ENCODE assay signal across 22 cellular contexts in genomic region chr1:89779541-89779940, GRCh38. TPM values are rescaled to one million over a fixed set of nuclear protein-coding genes. Genes with fewer than 3 reads are reported as not detected.
A peak's percentile ranks its signal among the peaks of the same experiment; 100 is the strongest.
DNase-seq lines count a peak whose midpoint lies in the region; ATAC-seq, FAIRE-seq and TF ChIP-seq lines count a peak whose summit lies in the region.
"Had no signal": no experiment of that assay in that cellular context is flagged by ENCODE, and none has a peak within 500 bp of the region (broad histone marks: within the 10 kb centered on the region; RNA-seq: fewer than 3 reads in every experiment).

No MANE protein-coding gene starts in this region.

- no peak for DNase-seq in activated CD4-positive, alpha-beta T cell treated with anti-CD3 and anti-CD28 coated beads, Interleukin-2, amount 10 ng/mL, durations not matched to agents 24 days and 14 days
- DNase-seq in activated CD4-positive, alpha-beta T cell treated with anti-CD3 and anti-CD28 coated beads, Interleukin-2, amount 50 U/mL, for 1 hour, result no peak
- peak; percentile 16 for DNase-seq in stimulated activated naive CD4-positive, alpha-beta T cell treated with Interleukin-2 at 50 U/mL for 16 hours (lab: John Stamatoyannopoulos, UW)
- no peak for DNase-seq in stimulated activated naive CD4-positive, alpha-beta T cell (lab: John Stamatoyannopoulos, UW)
- peak; percentile 33 for DNase-seq in activated naive CD8-positive, alpha-beta T cell treated with anti-CD3 and anti-CD28 coated beads, Interleukin-2, amount 50 U/mL, for 24 hours
- DNase-seq in testis (no peak), HepG2 (ENCODE audit: low spot score) (no peak)
- DNase-seq: CD4-positive, CD25-positive, alpha-beta regulatory T cell; COR-L47; DMS 273 treated with DMSO at 0.1 percent for 48 hours; H7; HFFc6; NCI-H1417; NCI-H187; NCI-H2107; NCI-H510A; NCI-H748 treated with DMSO at 0.1 percent for 48 hours; NK-92 treated with Interleukin-12 subunit alpha and Interleukin-12 subunit beta, amount 100 ng/mL, for 24 hours; Peyer's patch had no signal

- no peaks in the 10 kb centered on the region for H3K79me2 ChIP-seq in HepG2 (ENCODE audit: insufficient read depth, low read length)

- H3K9ac ChIP-seq in HepG2 (ENCODE audit: insufficient read depth, low read depth, low read length), result no peak overlapping the region

- no peak overlapping the region for H3K4me2 ChIP-seq in HepG2 (ENCODE audit: low read depth, low read length)

- TF ChIP-seq EP300 in HepG2 (IDR thresholded peaks at IDR 0.05; ENCODE audit: low read depth in 2 of 2, low read length in 2 of 2), result no peak
- no peak for TF ChIP-seq EP300 in HepG2 (CRISPR knock-in tag; IDR thresholded peaks at IDR 0.05; ENCODE audit: borderline replicate concordance)

- peak; percentile 3 for ATAC-seq in activated naive CD8-positive, alpha-beta T cell treated with anti-CD3 and anti-CD28 coated beads, Interleukin-2, amount 50 U/mL, for 24 hours
- ATAC-seq in GM21576 (IDR thresholded peaks at IDR 0.05; ENCODE audit: unreplicated experiment) (no peak), HepG2 (no peak)

- H3K36me3 Mint-ChIP-seq in activated CD4-positive, alpha-beta T cell treated with anti-CD3 and anti-CD28 coated beads, Interleukin-2, amount 10 ng/mL, durations not matched to agents 24 days and 14 days (ENCODE audit: low read depth), result no peaks in the 10 kb centered on the region
- peaks cover 4% of the 10 kb centered on the region for H3K36me3 Mint-ChIP-seq in activated naive CD8-positive, alpha-beta T cell treated with anti-CD3 and anti-CD28 coated beads, Interleukin-2, amount 50 U/mL, for 24 hours (ENCODE audit: low read depth)
- H3K36me3 Mint-ChIP-seq: CD4-positive, CD25-positive, alpha-beta regulatory T cell had no signal

- H3K27me3 Mint-ChIP-seq in activated CD4-positive, alpha-beta T cell treated with anti-CD3 and anti-CD28 coated beads, Interleukin-2, amount 10 ng/mL, durations not matched to agents 24 days and 14 days, result no peaks in the 10 kb centered on the region
- no peaks in the 10 kb centered on the region for H3K27me3 Mint-ChIP-seq in activated naive CD8-positive, alpha-beta T cell treated with anti-CD3 and anti-CD28 coated beads, Interleukin-2, amount 50 U/mL, for 24 hours
- H3K27me3 Mint-ChIP-seq: CD4-positive, CD25-positive, alpha-beta regulatory T cell had no signal

- no peak overlapping the region for H2AFZ ChIP-seq in HepG2 (ENCODE audit: low read length)

- POLR2A ChIA-PET in HepG2 (lab: Yijun Ruan, JAX), result no interaction called here

- H3K36me3 ChIP-seq in testis (ENCODE audit: low read depth, missing control alignments) (no peaks in the 10 kb centered on the region), HepG2 (replicated peaks in 1 of 2; ENCODE audit: control insufficient read depth in 1 of 2, insufficient read depth in 2 of 2, low read length in 2 of 2) (no peaks in the 10 kb centered on the region)
- H3K36me3 ChIP-seq: Peyer's patch had no signal

- no peaks in the 10 kb centered on the region for H3K9me3 Mint-ChIP-seq in activated CD4-positive, alpha-beta T cell treated with anti-CD3 and anti-CD28 coated beads, Interleukin-2, amount 10 ng/mL, durations not matched to agents 24 days and 14 days
- H3K9me3 Mint-ChIP-seq in activated naive CD8-positive, alpha-beta T cell treated with anti-CD3 and anti-CD28 coated beads, Interleukin-2, amount 50 U/mL, for 24 hours, result no peaks in the 10 kb centered on the region
- H3K9me3 Mint-ChIP-seq: HFFc6 had no signal

- CTCF ChIA-PET in HepG2 (lab: Yijun Ruan, JAX; ENCODE audit: low intra/inter-chr PET ratio, low total read pairs), result no interaction called here

- H4K20me1 ChIP-seq in HepG2 (ENCODE audit: insufficient read depth, low read length), result no peaks in the 10 kb centered on the region

- TF ChIP-seq POLR2A in testis (IDR thresholded peaks at IDR 0.05) (no peak), HepG2 (IDR thresholded peaks at IDR 0.05; ENCODE audit: insufficient read depth in 1 of 2, low read depth in 2 of 2, low read length in 2 of 2) (no peak)

- H3K27me3 ChIP-seq in testis (no peaks in the 10 kb centered on the region), HepG2 (ENCODE audit: control insufficient read depth in 1 of 2, insufficient read depth in 2 of 2, low read length in 2 of 2) (0 out of 5 replicates have a peak, but pooled peaks cover 0 to 2% of the 10 kb centered on the region in 2 experiments)
- H3K27me3 ChIP-seq: Peyer's patch had no signal

- no peak for FAIRE-seq in HepG2 (lab: Jason Lieb, UNC)
- FAIRE-seq: G401.6 had no signal

- H3K27ac ChIP-seq in testis (no peak overlapping the region), HepG2 (ENCODE audit: extremely low read length, insufficient read depth, low read length) (no peak overlapping the region)
- H3K27ac ChIP-seq: Peyer's patch had no signal

- H3K4me3 ChIP-seq in testis, result no peak overlapping the region
- H3K4me3 ChIP-seq in HepG2 (replicated peaks in 1 of 3; ENCODE audit: insufficient read depth in 1 of 3, low read depth in 2 of 3, low read length in 3 of 3), result no peak overlapping the region
- H3K4me3 ChIP-seq: Peyer's patch had no signal

- H3K9me3 ChIP-seq in testis, result no peaks in the 10 kb centered on the region
- H3K9me3 ChIP-seq in HepG2 (ENCODE audit: low read length), result no peaks in the 10 kb centered on the region
- H3K9me3 ChIP-seq: Peyer's patch had no signal

- WGBS in testis, 2 donors, result 85 to 89% methylated on average over 4 of the region's 4 CpGs
- WGBS in HepG2 (ENCODE audit: low lambda C conversion rate), result 68% methylated on average over 4 of the region's 4 CpGs

- H3K27ac Mint-ChIP-seq in activated CD4-positive, alpha-beta T cell treated with anti-CD3 and anti-CD28 coated beads, Interleukin-2, amount 10 ng/mL, durations not matched to agents 24 days and 14 days, result peak overlapping the region; percentile 95
- peak overlapping the region; percentile 99 for H3K27ac Mint-ChIP-seq in activated naive CD8-positive, alpha-beta T cell treated with anti-CD3 and anti-CD28 coated beads, Interleukin-2, amount 50 U/mL, for 24 hours
- H3K27ac Mint-ChIP-seq: B cell; CD4-positive, CD25-positive, alpha-beta regulatory T cell; HFFc6 had no signal

- H3K4me3 Mint-ChIP-seq in activated CD4-positive, alpha-beta T cell treated with anti-CD3 and anti-CD28 coated beads, Interleukin-2, amount 10 ng/mL, durations not matched to agents 24 days and 14 days, result no peak overlapping the region
- no peak overlapping the region for H3K4me3 Mint-ChIP-seq in activated naive CD8-positive, alpha-beta T cell treated with anti-CD3 and anti-CD28 coated beads, Interleukin-2, amount 50 U/mL, for 24 hours
- H3K4me3 Mint-ChIP-seq: B cell; CD4-positive, CD25-positive, alpha-beta regulatory T cell; HFFc6 had no signal

- no peak for TF ChIP-seq RAD21 in HepG2 (CRISPR knock-in tag; IDR thresholded peaks at IDR 0.05)

- H3K4me1 ChIP-seq in testis (no peaks in the 10 kb centered on the region), HepG2 (ENCODE audit: insufficient read depth, low read length) (peaks cover 8% of the 10 kb centered on the region)
- H3K4me1 ChIP-seq: Peyer's patch had no signal

- H3K4me1 Mint-ChIP-seq in activated CD4-positive, alpha-beta T cell treated with anti-CD3 and anti-CD28 coated beads, Interleukin-2, amount 10 ng/mL, durations not matched to agents 24 days and 14 days, result peaks cover 50% of the 10 kb centered on the region
- H3K4me1 Mint-ChIP-seq in activated naive CD8-positive, alpha-beta T cell treated with anti-CD3 and anti-CD28 coated beads, Interleukin-2, amount 50 U/mL, for 24 hours, result peaks cover 69% of the 10 kb centered on the region
- H3K4me1 Mint-ChIP-seq: B cell had no signal

- intact Hi-C loops in activated CD4-positive, alpha-beta T cell treated with anti-CD3 and anti-CD28 coated beads, Interleukin-2, amount 10 ng/mL, durations not matched to agents 24 days and 14 days (cut with micrococcal nuclease), result loop anchor here (2.0 kb wide), 1 partner anchor 41 kb away; no protein-coding TSS in a partner anchor
- intact Hi-C loops in testis (cut with DNase I; ENCODE audit: low total_unique reads), result no loop called here
- intact Hi-C loops in HepG2 (cut with micrococcal nuclease; ENCODE audit: unreplicated experiment), result no loop called here

- BruUV-seq in HepG2 (replicated peaks; lab: Mats Ljungman, UMichigan), result no TSS peak

- in situ Hi-C loops in HepG2 (cut with HindIII; ENCODE audit: extremely low pct_ligation_motif_present, low pct_unique_long_range_greater_than_20kb), result no loop called here

- no peak for TF ChIP-seq CTCF in testis (IDR thresholded peaks at IDR 0.05)
- no peak for TF ChIP-seq CTCF in HepG2 (CRISPR knock-in tag; IDR thresholded peaks at IDR 0.05)

TF ChIP-seq in HepG2, 621 proteins besides CTCF, POLR2A, EP300 and RAD21:
- TF ChIP-seq RNF2 (conservative IDR thresholded peaks at IDR 0.05; ENCODE audit: low read depth), result no peak

RNA-seq across cellular contexts. Expression of gene LRRC8D, which starts 41.3 kb away (rescaled TPM):
- total RNA-seq in activated CD4-positive, alpha-beta T cell treated with anti-CD3 and anti-CD28 coated beads, Interleukin-2, amount 10 ng/mL, durations not matched to agents 24 days and 14 days, result 43.6 and 44.9 TPM in 2 replicates
- total RNA-seq in testis (10 to 100 TPM; 41.1 to 46.1 TPM), HepG2 (2016; rRNA removed; fragmentation: Illumina TruSeq; extraction: Trizol) (44.6 and 45.5 TPM in 2 replicates)
- polyA plus RNA-seq in testis (ENCODE audit: insufficient read depth, low read depth, low replicate concordance) (20.8 TPM), HepG2 (2011; rRNA removed) (29.9 and 30.0 TPM in 2 replicates)
- total RNA-seq in HepG2 (2016; cell fraction: cytosol; rRNA removed; fragmentation: Illumina TruSeq; extraction: Trizol; ENCODE audit: low read depth), result 8.5 and 9.3 TPM in 2 replicates
- total RNA-seq in HepG2 (2016; cell fraction: insoluble cytoplasmic fraction; rRNA removed; fragmentation: Illumina TruSeq; extraction: Trizol), result 43.8 and 46.2 TPM in 2 replicates
- 33.3 and 37.9 TPM in 2 replicates for total RNA-seq in HepG2 (2016; cell fraction: membrane; rRNA removed; fragmentation: Illumina TruSeq; extraction: Trizol)
- total RNA-seq in HepG2 (2016; cell fraction: nucleus; rRNA removed; fragmentation: Illumina TruSeq; extraction: Trizol), result 43.7 and 45.6 TPM in 2 replicates
- polyA plus RNA-seq in HepG2 (2011; cell fraction: cytosol; rRNA removed), result 27.1 and 30.0 TPM in 2 replicates
- polyA plus RNA-seq in HepG2 (2011; cell fraction: nucleus; rRNA removed), result 29.5 and 30.7 TPM in 2 replicates
- polyA plus RNA-seq in HepG2 (2012), result 26.8 and 28.6 TPM in 2 replicates
- polyA plus RNA-seq in HepG2 (2016; cell fraction: cytosol; fragmentation: Illumina TruSeq; extraction: Trizol; ENCODE audit: low read depth), result 5.8 and 5.9 TPM in 2 replicates
- polyA plus RNA-seq in HepG2 (2016; cell fraction: insoluble cytoplasmic fraction; fragmentation: Illumina TruSeq; extraction: Trizol; ENCODE audit: low read depth), result 47.0 and 48.7 TPM in 2 replicates
- 20.5 and 21.4 TPM in 2 replicates for polyA plus RNA-seq in HepG2 (2016; cell fraction: membrane; fragmentation: Illumina TruSeq; extraction: Trizol; ENCODE audit: low read depth)
- 53.9 and 57.1 TPM in 2 replicates for polyA plus RNA-seq in HepG2 (2016; cell fraction: nucleus; fragmentation: Illumina TruSeq; extraction: Trizol; ENCODE audit: insufficient read depth, low read depth)
- polyA minus RNA-seq in HepG2 (2011; rRNA and poly(A)+ RNA removed; ENCODE audit: low replicate concordance), result 65.8 and 107 TPM in 2 replicates
- 26.6 and 33.6 TPM in 2 replicates for polyA minus RNA-seq in HepG2 (2011; cell fraction: cytosol; rRNA and poly(A)+ RNA removed)
- 44.2 and 52.0 TPM in 2 replicates for polyA minus RNA-seq in HepG2 (2011; cell fraction: nucleus; rRNA and poly(A)+ RNA removed)

Comparison
In these comparisons a context has a peak if more than half of its experiments do, and no peak if none do; other contexts are left out.
1. DNase-seq: peak in stimulated activated naive CD4-positive, alpha-beta T cell treated with Interleukin-2 at 50 U/mL for 16 hours (single experiment) and activated naive CD8-positive, alpha-beta T cell treated with anti-CD3 and anti-CD28 coated beads, Interleukin-2, amount 50 U/mL, for 24 hours (single experiment); none in activated CD4-positive, alpha-beta T cell treated with anti-CD3 and anti-CD28 coated beads, Interleukin-2, amount 10 ng/mL, durations not matched to agents 24 days and 14 days (single experiment), activated CD4-positive, alpha-beta T cell treated with anti-CD3 and anti-CD28 coated beads, Interleukin-2, amount 50 U/mL, for 1 hour (single experiment), stimulated activated naive CD4-positive, alpha-beta T cell (0 of 6), testis (single experiment) and HepG2 (single experiment).